In the genomic region with DNA sequence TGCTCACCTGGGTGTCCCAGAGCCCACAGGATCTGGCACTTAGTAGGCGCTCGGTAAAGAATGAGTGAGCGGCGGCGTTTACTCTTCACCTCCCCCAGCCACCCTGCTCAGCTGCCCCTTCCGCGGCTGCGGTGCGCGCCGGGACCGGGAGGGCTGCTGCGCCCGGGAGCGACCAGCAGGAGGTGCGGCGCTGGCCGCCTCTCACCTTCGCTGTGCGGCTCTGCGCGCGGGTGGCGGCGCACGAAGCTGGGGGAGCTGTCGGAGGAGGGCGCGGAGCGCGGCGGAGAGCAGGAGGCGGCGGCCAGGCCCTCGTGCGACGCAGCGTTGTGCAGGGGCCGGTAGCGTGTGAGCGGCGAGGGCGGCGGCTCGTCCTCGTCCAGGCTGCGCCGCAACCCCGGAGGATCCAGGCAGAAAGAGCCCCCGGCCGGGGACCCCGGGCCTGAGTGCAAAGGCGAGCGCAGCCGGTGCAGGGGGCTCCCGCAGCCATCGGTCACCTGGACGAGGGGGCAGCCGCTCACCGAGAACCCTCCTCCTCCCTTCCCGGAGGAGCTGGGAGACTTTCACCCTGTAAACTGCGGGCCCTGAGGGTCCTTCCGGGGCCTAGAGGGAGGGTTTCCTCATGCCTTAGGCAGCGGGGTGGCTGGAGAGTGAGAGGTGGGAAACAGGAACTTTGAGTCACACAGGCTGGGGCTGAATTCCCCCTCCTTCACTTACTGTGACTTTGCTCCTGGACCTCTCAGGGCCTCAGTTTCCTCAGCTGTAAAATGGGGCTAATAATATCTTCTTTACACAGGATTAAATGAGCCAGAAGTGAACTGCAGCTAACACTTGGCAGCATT, we compare ENCODE assay signal across 8 cellular contexts. TPM values are rescaled to one million over a fixed set of nuclear protein-coding genes. Genes with fewer than 3 reads are reported as not detected.
DNase-seq lines count a peak whose midpoint lies in the region; ATAC-seq and TF ChIP-seq lines count a peak whose summit lies in the region.

No MANE protein-coding gene starts in this region.

- H3K4me1 Mint-ChIP-seq in activated naive CD4-positive, alpha-beta T cell treated with anti-CD3 and anti-CD28 coated beads, Interleukin-2, amount 10 ng/mL, durations not matched to agents 7 days and 5 days = peaks cover 11% of the 10 kb centered on the region

- H3K36me3 ChIP-seq in PC-3 (ENCODE audit: low read depth, low read length) = no peaks in the 10 kb centered on the region
- no peaks in the 10 kb centered on the region for H3K36me3 ChIP-seq in heart right ventricle
- H3K36me3 ChIP-seq in skeletal muscle satellite cell (ENCODE audit: insufficient read depth, low read length) = no peaks in the 10 kb centered on the region

- H3K27ac Mint-ChIP-seq in activated naive CD4-positive, alpha-beta T cell treated with anti-CD3 and anti-CD28 coated beads, Interleukin-2, amount 10 ng/mL, durations not matched to agents 7 days and 5 days = peak overlapping the region; percentile 53

- H3K9me3 ChIP-seq in PC-3 (ENCODE audit: low read length) = no peaks in the 10 kb centered on the region
- no peaks in the 10 kb centered on the region for H3K9me3 ChIP-seq in heart right ventricle
- H3K9me3 ChIP-seq in skeletal muscle satellite cell (replicated peaks; ENCODE audit: low read length) = no peaks in the 10 kb centered on the region

- H4K20me1 ChIP-seq in PC-3 (ENCODE audit: low read length) = no peaks in the 10 kb centered on the region

- H3K9ac ChIP-seq in PC-3 (ENCODE audit: low read length) (no peak overlapping the region), skeletal muscle satellite cell (ENCODE audit: low read depth, low read length) (no peak overlapping the region)

- H3K9me2 ChIP-seq in PC-3 (replicated peaks; ENCODE audit: low read length) = no peaks in the 10 kb centered on the region

- DNase-seq in GM19238 (ENCODE audit: insufficient read length, low spot score) = peak; percentile 61
- DNase-seq in PC-3 = peak; percentile 85
- DNase-seq in activated naive CD4-positive, alpha-beta T cell treated with anti-CD3 and anti-CD28 coated beads, Interleukin-2, amount 10 ng/mL, durations not matched to agents 7 days and 5 days = peak; percentile 76
- DNase-seq in heart right ventricle = peak in 1 of 2 donors; percentile 66
- no peak for DNase-seq in DMS114 treated with DMSO at 0.1 percent for 48 hours (lab: John Stamatoyannopoulos, UW; ENCODE audit: unreplicated experiment)
- no peak for DNase-seq in MV-4-11 (lab: John Stamatoyannopoulos, UW)
- no peak for DNase-seq in NCI-H1694 treated with DMSO at 0.1 percent for 48 hours (lab: John Stamatoyannopoulos, UW)

- CTCF ChIA-PET in PC-3 (lab: Charles Lee) = interaction anchor here (1.0 to 2.0 kb wide), 4 partner anchors 19 to 34 kb away, joined by 5 to 20 read pairs (median 6); no protein-coding TSS in a partner anchor
- CTCF ChIA-PET in activated naive CD4-positive, alpha-beta T cell treated with anti-CD3 and anti-CD28 coated beads, Interleukin-2, amount 10 ng/mL, durations not matched to agents 7 days and 5 days (lab: Charles Lee) = interaction anchor here (0.7 to 4.3 kb wide), 20 partner anchors 9 to 216 kb away, joined by 3 to 27 read pairs (median 4); partner anchors contain the start of gene SAMD14

- no peaks in the 10 kb centered on the region for H3K36me3 Mint-ChIP-seq in activated naive CD4-positive, alpha-beta T cell treated with anti-CD3 and anti-CD28 coated beads, Interleukin-2, amount 10 ng/mL, durations not matched to agents 7 days and 5 days

- H3K4me2 ChIP-seq in PC-3 (ENCODE audit: low read length) = peak overlapping the region; percentile 64
- peak overlapping the region; percentile 77 for H3K4me2 ChIP-seq in skeletal muscle satellite cell (ENCODE audit: low read length)

- peak; percentile 88 for ATAC-seq in PC-3
- ATAC-seq in heart right ventricle = peak; percentile 36 to 72 (median 45)

- no peaks in the 10 kb centered on the region for H3K79me2 ChIP-seq in PC-3 (ENCODE audit: low read length)

- H3K4me3 ChIP-seq in PC-3 (ENCODE audit: low read length) (peak overlapping the region; percentile 18; the same call in 1 of the 2 replicates), heart right ventricle (peak overlapping the region in 8 of 10 donors; percentile 5 to 36 (median 24)), skeletal muscle satellite cell (ENCODE audit: low read length) (peak overlapping the region; percentile 45)

- POLR2A ChIA-PET in PC-3 (lab: Charles Lee; ENCODE audit: unreplicated experiment) = no interaction called here

- H3K4me3 Mint-ChIP-seq in activated naive CD4-positive, alpha-beta T cell treated with anti-CD3 and anti-CD28 coated beads, Interleukin-2, amount 10 ng/mL, durations not matched to agents 7 days and 5 days = peak overlapping the region; percentile 36

- H3K27me3 Mint-ChIP-seq in activated naive CD4-positive, alpha-beta T cell treated with anti-CD3 and anti-CD28 coated beads, Interleukin-2, amount 10 ng/mL, durations not matched to agents 7 days and 5 days = peaks cover 93% of the 10 kb centered on the region

- peak overlapping the region; percentile 36 for H2AFZ ChIP-seq in PC-3 (ENCODE audit: low read length)

- TF ChIP-seq CTCF in PC-3 (conservative IDR thresholded peaks at IDR 0.05; ENCODE audit: low read depth, low read length) (peak; percentile 71), heart right ventricle (IDR thresholded peaks at IDR 0.05) (peak; percentile 22 to 77 (median 63))

- H3K27ac ChIP-seq in PC-3 (ENCODE audit: low read length) (no peak overlapping the region), heart right ventricle (no peak overlapping the region)

- intact Hi-C loops in PC-3 (cut with micrococcal nuclease) = no loop called here
- intact Hi-C loops in heart right ventricle (cut with DNase I) = loop anchor here in 3 of 10 donors (5.0 to 10.0 kb wide), 2 partner anchors 45 to 47 kb away; partner anchors contain the start of gene SGCA (in 2 of the 3)

- no TSS peak for BruUV-seq in PC-3 (replicated peaks; lab: Mats Ljungman, UMichigan)

- WGBS in heart right ventricle, 2 donors = 14 to 29% methylated on average over 64 of the region's 64 CpGs

- peaks cover 5% of the 10 kb centered on the region; the same call in 1 of the 2 replicates for H3K27me3 ChIP-seq in PC-3 (ENCODE audit: low read length)
- peaks cover 0 to 60% (median 0%) of the 10 kb centered on the region in 7 donors for H3K27me3 ChIP-seq in heart right ventricle
- H3K27me3 ChIP-seq in skeletal muscle satellite cell (ENCODE audit: control insufficient read depth, insufficient read depth, low read length) = peaks cover 46% of the 10 kb centered on the region

- no peaks in the 10 kb centered on the region for H3F3A ChIP-seq in PC-3 (ENCODE audit: low read length, unreplicated experiment)

- peaks cover 5% of the 10 kb centered on the region; the same call in 1 of the 2 replicates for H3K4me1 ChIP-seq in PC-3 (ENCODE audit: insufficient read depth, low read length)
- peaks cover 9 to 54% (median 21%) of the 10 kb centered on the region in 9 donors for H3K4me1 ChIP-seq in heart right ventricle
- H3K4me1 ChIP-seq in skeletal muscle satellite cell (ENCODE audit: control insufficient read depth, insufficient read depth, low read length) = peaks cover 7% of the 10 kb centered on the region

- no peaks in the 10 kb centered on the region for H3K9me3 Mint-ChIP-seq in activated naive CD4-positive, alpha-beta T cell treated with anti-CD3 and anti-CD28 coated beads, Interleukin-2, amount 10 ng/mL, durations not matched to agents 7 days and 5 days

RNA-seq across cellular contexts. Expression of gene SAMD14, which starts 12.5 kb away (rescaled TPM):
- 0.11 and 0.17 TPM in 2 replicates for total RNA-seq in PC-3 (2014; rRNA removed)
- 1 to 10 TPM; 1.5 to 3.8 (median 1.9) TPM for total RNA-seq in heart right ventricle
- 1 to 10 TPM; 1.9 to 3.8 TPM for polyA plus RNA-seq in heart right ventricle
- 0.44 and 0.51 TPM in 2 replicates for total RNA-seq in skeletal muscle satellite cell (2012; rRNA removed)

RNA-seq across cellular contexts. Expression of gene PDK2, which starts 22.3 kb away (rescaled TPM):
- total RNA-seq in PC-3 (2014; rRNA removed) = 31.9 and 37.6 TPM in 2 replicates
- total RNA-seq in heart right ventricle = 100 to 1,000 TPM; 161 to 337 (median 231) TPM
- 100 to 1,000 TPM in 1 of 2 donors, 10 to 100 TPM in 1; 88.1 to 129 TPM for polyA plus RNA-seq in heart right ventricle
- total RNA-seq in skeletal muscle satellite cell (2012; rRNA removed) = 12.9 and 17.0 TPM in 2 replicates

RNA-seq across cellular contexts. Expression of gene PPP1R9B, which starts 33.1 kb away (rescaled TPM):
- total RNA-seq in PC-3 (2014; rRNA removed) = 67.7 and 95.0 TPM in 2 replicates
- total RNA-seq in heart right ventricle = 10 to 100 TPM; 17.3 to 45.4 (median 26.9) TPM
- polyA plus RNA-seq in heart right ventricle = 10 to 100 TPM; 22.4 to 42.7 TPM
- total RNA-seq in skeletal muscle satellite cell (2012; rRNA removed) = 29.2 and 29.5 TPM in 2 replicates

RNA-seq across cellular contexts. Expression of gene SGCA, which starts 48.4 kb away (rescaled TPM):
- not detected in 2 replicates for total RNA-seq in PC-3 (2014; rRNA removed)
- total RNA-seq in heart right ventricle = 100 to 1,000 TPM; 136 to 204 (median 158) TPM
- 100 to 1,000 TPM; 137 to 314 TPM for polyA plus RNA-seq in heart right ventricle
- total RNA-seq in skeletal muscle satellite cell (2012; rRNA removed) = 2.5 and 15.7 TPM in 2 replicates

Comparison
In these comparisons a context has a peak if more than half of its experiments do, and no peak if none do; other contexts are left out.
1. DNase-seq: peak in GM19238 (single experiment), PC-3 (single experiment) and activated naive CD4-positive, alpha-beta T cell treated with anti-CD3 and anti-CD28 coated beads, Interleukin-2, amount 10 ng/mL, durations not matched to agents 7 days and 5 days (single experiment); none in DMS114 treated with DMSO at 0.1 percent for 48 hours (single experiment), MV-4-11 (single experiment) and NCI-H1694 treated with DMSO at 0.1 percent for 48 hours (single experiment).
2. Peak in every context shown above with its lines, with median percentiles within 50 percentile points of each other: H3K4me3 ChIP-seq.